1 cellular context compared by ENCODE assay signal in the genomic region with DNA sequence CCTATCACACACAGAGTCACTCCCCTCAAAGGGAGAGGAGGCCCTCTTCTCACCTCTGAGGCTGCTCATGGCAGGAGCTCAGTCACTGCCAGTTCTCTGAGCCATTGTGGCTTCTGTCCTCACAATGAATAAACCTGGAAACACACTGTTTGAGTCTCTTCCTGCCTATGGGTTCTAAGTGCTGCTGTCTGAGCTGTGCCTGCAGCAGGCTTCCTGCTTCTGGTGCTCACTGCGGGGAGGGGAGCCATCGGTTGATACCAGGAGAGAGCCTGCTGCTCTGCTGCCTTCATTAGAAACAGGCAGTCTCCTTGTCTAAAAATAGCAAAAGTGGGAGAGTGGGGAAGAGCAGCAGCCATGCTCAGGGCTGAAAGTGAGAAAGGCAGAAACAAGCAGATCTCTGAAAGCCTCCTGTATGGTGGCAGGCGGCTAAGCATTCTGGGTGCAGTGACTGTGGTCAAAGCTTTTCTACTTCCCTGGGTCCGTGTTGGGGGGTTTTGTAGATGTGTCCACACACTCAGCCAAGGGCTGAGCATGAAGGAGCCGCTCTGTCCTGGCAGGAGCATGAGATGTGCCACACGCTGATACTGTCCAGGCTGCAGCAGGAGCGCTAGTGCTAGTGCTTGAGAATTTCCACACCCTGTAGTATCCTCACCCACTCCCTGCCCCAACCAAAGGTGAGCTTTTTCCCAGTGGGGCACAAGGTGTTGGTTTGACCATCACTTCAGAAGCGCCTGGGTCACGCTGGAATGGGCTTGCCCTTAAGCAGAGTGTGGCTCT.
TF ChIP-seq lines count a peak whose summit lies in the region.

No MANE protein-coding gene starts in this region.

TF ChIP-seq in GM23338, 12 proteins besides CTCF, POLR2A, EP300 and RAD21 (continued from another document):
- TF ChIP-seq ZNF331 (CRISPR knock-in tag; IDR thresholded peaks at IDR 0.05; ENCODE audit: low read depth) (no peak), CREB1 (CRISPR knock-in tag; IDR thresholded peaks at IDR 0.05; ENCODE audit: low read depth) (no peak), POLR2AphosphoS5 (IDR thresholded peaks at IDR 0.05; ENCODE audit: low read depth) (no peak), ZNF114 (CRISPR knock-in tag; IDR thresholded peaks at IDR 0.05) (no peak), NANOG (IDR thresholded peaks at IDR 0.05; ENCODE audit: borderline replicate concordance) (no peak), EZH2 (IDR thresholded peaks at IDR 0.05; ENCODE audit: low read depth, unreplicated experiment) (no peak), JUNB (IDR thresholded peaks at IDR 0.05; ENCODE audit: unreplicated experiment) (no peak), EZH2phosphoT487 (IDR thresholded peaks at IDR 0.05; ENCODE audit: unreplicated experiment) (no peak), STAT1 (IDR thresholded peaks at IDR 0.05; ENCODE audit: unreplicated experiment) (no peak)
- TF ChIP-seq, protein P1, sequence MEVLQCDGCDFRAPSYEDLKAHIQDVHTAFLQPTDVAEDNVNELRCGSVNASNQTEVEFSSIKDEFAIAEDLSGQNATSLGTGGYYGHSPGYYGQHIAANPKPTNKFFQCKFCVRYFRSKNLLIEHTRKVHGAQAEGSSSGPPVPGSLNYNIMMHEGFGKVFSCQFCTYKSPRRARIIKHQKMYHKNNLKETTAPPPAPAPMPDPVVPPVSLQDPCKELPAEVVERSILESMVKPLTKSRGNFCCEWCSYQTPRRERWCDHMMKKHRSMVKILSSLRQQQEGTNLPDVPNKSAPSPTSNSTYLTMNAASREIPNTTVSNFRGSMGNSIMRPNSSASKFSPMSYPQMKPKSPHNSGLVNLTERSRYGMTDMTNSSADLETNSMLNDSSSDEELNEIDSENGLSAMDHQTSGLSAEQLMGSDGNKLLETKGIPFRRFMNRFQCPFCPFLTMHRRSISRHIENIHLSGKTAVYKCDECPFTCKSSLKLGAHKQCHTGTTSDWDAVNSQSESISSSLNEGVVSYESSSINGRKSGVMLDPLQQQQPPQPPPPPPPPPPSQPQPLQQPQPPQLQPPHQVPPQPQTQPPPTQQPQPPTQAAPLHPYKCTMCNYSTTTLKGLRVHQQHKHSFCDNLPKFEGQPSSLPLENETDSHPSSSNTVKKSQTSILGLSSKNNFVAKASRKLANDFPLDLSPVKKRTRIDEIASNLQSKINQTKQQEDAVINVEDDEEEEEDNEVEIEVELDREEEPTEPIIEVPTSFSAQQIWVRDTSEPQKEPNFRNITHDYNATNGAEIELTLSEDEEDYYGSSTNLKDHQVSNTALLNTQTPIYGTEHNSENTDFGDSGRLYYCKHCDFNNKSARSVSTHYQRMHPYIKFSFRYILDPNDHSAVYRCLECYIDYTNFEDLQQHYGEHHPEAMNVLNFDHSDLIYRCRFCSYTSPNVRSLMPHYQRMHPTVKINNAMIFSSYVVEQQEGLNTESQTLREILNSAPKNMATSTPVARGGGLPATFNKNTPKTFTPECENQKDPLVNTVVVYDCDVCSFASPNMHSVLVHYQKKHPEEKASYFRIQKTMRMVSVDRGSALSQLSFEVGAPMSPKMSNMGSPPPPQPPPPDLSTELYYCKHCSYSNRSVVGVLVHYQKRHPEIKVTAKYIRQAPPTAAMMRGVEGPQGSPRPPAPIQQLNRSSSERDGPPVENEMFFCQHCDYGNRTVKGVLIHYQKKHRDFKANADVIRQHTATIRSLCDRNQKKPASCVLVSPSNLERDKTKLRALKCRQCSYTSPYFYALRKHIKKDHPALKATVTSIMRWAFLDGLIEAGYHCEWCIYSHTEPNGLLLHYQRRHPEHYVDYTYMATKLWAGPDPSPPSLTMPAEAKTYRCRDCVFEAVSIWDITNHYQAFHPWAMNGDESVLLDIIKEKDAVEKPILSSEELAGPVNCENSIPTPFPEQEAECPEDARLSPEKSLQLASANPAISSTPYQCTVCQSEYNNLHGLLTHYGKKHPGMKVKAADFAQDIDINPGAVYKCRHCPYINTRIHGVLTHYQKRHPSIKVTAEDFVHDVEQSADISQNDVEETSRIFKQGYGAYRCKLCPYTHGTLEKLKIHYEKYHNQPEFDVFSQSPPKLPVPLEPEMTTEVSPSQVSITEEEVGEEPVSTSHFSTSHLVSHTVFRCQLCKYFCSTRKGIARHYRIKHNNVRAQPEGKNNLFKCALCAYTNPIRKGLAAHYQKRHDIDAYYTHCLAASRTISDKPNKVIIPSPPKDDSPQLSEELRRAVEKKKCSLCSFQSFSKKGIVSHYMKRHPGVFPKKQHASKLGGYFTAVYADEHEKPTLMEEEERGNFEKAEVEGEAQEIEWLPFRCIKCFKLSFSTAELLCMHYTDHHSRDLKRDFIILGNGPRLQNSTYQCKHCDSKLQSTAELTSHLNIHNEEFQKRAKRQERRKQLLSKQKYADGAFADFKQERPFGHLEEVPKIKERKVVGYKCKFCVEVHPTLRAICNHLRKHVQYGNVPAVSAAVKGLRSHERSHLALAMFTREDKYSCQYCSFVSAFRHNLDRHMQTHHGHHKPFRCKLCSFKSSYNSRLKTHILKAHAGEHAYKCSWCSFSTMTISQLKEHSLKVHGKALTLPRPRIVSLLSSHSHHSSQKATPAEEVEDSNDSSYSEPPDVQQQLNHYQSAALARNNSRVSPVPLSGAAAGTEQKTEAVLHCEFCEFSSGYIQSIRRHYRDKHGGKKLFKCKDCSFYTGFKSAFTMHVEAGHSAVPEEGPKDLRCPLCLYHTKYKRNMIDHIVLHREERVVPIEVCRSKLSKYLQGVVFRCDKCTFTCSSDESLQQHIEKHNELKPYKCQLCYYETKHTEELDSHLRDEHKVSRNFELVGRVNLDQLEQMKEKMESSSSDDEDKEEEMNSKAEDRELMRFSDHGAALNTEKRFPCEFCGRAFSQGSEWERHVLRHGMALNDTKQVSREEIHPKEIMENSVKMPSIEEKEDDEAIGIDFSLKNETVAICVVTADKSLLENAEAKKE (CRISPR knock-in tag; IDR thresholded peaks at IDR 0.05), result no peak
- TF ChIP-seq, protein P2, sequence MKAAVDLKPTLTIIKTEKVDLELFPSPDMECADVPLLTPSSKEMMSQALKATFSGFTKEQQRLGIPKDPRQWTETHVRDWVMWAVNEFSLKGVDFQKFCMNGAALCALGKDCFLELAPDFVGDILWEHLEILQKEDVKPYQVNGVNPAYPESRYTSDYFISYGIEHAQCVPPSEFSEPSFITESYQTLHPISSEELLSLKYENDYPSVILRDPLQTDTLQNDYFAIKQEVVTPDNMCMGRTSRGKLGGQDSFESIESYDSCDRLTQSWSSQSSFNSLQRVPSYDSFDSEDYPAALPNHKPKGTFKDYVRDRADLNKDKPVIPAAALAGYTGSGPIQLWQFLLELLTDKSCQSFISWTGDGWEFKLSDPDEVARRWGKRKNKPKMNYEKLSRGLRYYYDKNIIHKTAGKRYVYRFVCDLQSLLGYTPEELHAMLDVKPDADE (IDR thresholded peaks at IDR 0.05), result no peak
